ENCODE assay signal across 15 cellular contexts in genomic region chr4:102114118-102114630, GRCh38.
"Had no signal": no experiment of that assay in that cellular context is flagged by ENCODE, and none has a peak within 500 bp of the region (broad histone marks: within the 10 kb centered on the region; RNA-seq: fewer than 3 reads in every experiment).

No MANE protein-coding gene starts in this region.

- H3K4me1 ChIP-seq: esophagus muscularis mucosa had no signal

- H3K36me3 ChIP-seq: esophagus muscularis mucosa had no signal

- FAIRE-seq: endometrium, small intestine, urothelium cell line had no signal

- H2AFZ ChIP-seq: hepatocyte had no signal

- H3K79me2 ChIP-seq: hepatocyte had no signal

- H3K9me3 ChIP-seq: esophagus muscularis mucosa had no signal

- H3K4me3 ChIP-seq: esophagus muscularis mucosa, hepatocyte had no signal

- H3K27ac ChIP-seq: epithelial cell of prostate, esophagus muscularis mucosa, hepatocyte had no signal

- ATAC-seq: left colon, natural killer cell, right cardiac atrium had no signal

- DNase-seq: effector memory CD4-positive, alpha-beta T cell; head of caudate nucleus; left colon; mammary epithelial cell; natural killer cell; posterior cingulate gyrus; right cardiac atrium; small intestine; stimulated activated CD4-positive, alpha-beta T cell treated with anti-CD3 and anti-CD28 coated beads, Interleukin-2, amount 100 ng/mL, for 48 hours; stimulated activated naive CD4-positive, alpha-beta T cell treated with Interleukin-2 at 50 U/mL for 16 hours had no signal

- H3K27me3 ChIP-seq: esophagus muscularis mucosa, hepatocyte had no signal

- H3K4me2 ChIP-seq: hepatocyte had no signal
